1 cellular context compared by ENCODE assay signal in the genomic region with DNA sequence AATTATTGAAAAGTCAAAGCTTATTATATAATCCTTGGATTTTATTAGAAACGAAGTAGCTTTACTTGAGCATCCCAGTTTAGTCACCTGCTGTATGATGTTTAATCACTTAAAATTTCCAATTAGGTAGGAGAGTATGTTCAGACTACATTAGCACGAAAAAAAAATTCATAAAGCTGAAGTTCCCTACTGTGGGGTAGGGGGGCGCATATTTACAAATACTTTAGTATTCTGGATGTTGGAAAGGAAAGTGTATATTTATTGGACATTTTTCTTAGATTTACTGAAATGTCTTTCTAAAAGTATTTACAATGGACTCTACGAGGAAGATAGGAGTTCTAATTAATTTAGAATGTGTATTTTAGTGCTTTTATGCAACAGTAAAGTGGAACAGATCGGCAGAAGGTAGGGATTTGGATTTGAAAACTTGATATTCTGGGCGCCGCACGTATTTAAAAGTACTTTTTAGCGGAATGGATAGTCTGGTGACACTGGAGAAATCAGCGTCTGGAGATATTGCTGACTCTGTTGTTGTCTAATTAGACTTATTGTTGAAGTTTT.
TF ChIP-seq lines count a peak whose summit lies in the region.

No MANE protein-coding gene starts in this region.

TF ChIP-seq in WTC11, 78 proteins besides CTCF, POLR2A, EP300 and RAD21 (continued from another document):
- TF ChIP-seq, protein P1, sequence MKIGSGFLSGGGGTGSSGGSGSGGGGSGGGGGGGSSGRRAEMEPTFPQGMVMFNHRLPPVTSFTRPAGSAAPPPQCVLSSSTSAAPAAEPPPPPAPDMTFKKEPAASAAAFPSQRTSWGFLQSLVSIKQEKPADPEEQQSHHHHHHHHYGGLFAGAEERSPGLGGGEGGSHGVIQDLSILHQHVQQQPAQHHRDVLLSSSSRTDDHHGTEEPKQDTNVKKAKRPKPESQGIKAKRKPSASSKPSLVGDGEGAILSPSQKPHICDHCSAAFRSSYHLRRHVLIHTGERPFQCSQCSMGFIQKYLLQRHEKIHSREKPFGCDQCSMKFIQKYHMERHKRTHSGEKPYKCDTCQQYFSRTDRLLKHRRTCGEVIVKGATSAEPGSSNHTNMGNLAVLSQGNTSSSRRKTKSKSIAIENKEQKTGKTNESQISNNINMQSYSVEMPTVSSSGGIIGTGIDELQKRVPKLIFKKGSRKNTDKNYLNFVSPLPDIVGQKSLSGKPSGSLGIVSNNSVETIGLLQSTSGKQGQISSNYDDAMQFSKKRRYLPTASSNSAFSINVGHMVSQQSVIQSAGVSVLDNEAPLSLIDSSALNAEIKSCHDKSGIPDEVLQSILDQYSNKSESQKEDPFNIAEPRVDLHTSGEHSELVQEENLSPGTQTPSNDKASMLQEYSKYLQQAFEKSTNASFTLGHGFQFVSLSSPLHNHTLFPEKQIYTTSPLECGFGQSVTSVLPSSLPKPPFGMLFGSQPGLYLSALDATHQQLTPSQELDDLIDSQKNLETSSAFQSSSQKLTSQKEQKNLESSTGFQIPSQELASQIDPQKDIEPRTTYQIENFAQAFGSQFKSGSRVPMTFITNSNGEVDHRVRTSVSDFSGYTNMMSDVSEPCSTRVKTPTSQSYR (CRISPR knock-in tag; IDR thresholded peaks at IDR 0.05), result no peak
- TF ChIP-seq GTF2I (CRISPR knock-in tag; conservative IDR thresholded peaks at IDR 0.05) (no peak), ELF4 (CRISPR knock-in tag; IDR thresholded peaks at IDR 0.05; ENCODE audit: low read depth) (no peak), NR1H2 (CRISPR knock-in tag; IDR thresholded peaks at IDR 0.05) (no peak), SMAD3 (CRISPR knock-in tag; IDR thresholded peaks at IDR 0.05; ENCODE audit: borderline replicate concordance) (no peak), ZNF671 (CRISPR knock-in tag; IDR thresholded peaks at IDR 0.05) (no peak), SMAD4 (CRISPR knock-in tag; IDR thresholded peaks at IDR 0.05) (no peak), KAT7 (CRISPR knock-in tag; IDR thresholded peaks at IDR 0.05; ENCODE audit: borderline replicate concordance) (no peak), SOX15 (CRISPR knock-in tag; IDR thresholded peaks at IDR 0.05) (no peak), ZNF416 (CRISPR knock-in tag; IDR thresholded peaks at IDR 0.05) (no peak), NFATC4 (CRISPR knock-in tag; IDR thresholded peaks at IDR 0.05) (no peak)
- TF ChIP-seq, protein P2, sequence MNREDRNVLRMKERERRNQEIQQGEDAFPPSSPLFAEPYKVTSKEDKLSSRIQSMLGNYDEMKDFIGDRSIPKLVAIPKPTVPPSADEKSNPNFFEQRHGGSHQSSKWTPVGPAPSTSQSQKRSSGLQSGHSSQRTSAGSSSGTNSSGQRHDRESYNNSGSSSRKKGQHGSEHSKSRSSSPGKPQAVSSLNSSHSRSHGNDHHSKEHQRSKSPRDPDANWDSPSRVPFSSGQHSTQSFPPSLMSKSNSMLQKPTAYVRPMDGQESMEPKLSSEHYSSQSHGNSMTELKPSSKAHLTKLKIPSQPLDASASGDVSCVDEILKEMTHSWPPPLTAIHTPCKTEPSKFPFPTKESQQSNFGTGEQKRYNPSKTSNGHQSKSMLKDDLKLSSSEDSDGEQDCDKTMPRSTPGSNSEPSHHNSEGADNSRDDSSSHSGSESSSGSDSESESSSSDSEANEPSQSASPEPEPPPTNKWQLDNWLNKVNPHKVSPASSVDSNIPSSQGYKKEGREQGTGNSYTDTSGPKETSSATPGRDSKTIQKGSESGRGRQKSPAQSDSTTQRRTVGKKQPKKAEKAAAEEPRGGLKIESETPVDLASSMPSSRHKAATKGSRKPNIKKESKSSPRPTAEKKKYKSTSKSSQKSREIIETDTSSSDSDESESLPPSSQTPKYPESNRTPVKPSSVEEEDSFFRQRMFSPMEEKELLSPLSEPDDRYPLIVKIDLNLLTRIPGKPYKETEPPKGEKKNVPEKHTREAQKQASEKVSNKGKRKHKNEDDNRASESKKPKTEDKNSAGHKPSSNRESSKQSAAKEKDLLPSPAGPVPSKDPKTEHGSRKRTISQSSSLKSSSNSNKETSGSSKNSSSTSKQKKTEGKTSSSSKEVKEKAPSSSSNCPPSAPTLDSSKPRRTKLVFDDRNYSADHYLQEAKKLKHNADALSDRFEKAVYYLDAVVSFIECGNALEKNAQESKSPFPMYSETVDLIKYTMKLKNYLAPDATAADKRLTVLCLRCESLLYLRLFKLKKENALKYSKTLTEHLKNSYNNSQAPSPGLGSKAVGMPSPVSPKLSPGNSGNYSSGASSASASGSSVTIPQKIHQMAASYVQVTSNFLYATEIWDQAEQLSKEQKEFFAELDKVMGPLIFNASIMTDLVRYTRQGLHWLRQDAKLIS (CRISPR knock-in tag; IDR thresholded peaks at IDR 0.05; ENCODE audit: borderline replicate concordance), result no peak
- TF ChIP-seq, protein P3, sequence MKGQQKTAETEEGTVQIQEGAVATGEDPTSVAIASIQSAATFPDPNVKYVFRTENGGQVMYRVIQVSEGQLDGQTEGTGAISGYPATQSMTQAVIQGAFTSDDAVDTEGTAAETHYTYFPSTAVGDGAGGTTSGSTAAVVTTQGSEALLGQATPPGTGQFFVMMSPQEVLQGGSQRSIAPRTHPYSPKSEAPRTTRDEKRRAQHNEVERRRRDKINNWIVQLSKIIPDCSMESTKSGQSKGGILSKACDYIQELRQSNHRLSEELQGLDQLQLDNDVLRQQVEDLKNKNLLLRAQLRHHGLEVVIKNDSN (CRISPR knock-in tag; IDR thresholded peaks at IDR 0.05), result no peak
- TF ChIP-seq, protein P4, sequence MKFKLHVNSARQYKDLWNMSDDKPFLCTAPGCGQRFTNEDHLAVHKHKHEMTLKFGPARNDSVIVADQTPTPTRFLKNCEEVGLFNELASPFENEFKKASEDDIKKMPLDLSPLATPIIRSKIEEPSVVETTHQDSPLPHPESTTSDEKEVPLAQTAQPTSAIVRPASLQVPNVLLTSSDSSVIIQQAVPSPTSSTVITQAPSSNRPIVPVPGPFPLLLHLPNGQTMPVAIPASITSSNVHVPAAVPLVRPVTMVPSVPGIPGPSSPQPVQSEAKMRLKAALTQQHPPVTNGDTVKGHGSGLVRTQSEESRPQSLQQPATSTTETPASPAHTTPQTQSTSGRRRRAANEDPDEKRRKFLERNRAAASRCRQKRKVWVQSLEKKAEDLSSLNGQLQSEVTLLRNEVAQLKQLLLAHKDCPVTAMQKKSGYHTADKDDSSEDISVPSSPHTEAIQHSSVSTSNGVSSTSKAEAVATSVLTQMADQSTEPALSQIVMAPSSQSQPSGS (CRISPR knock-in tag; IDR thresholded peaks at IDR 0.05; ENCODE audit: borderline replicate concordance, low read depth), result no peak
- TF ChIP-seq, protein P5, sequence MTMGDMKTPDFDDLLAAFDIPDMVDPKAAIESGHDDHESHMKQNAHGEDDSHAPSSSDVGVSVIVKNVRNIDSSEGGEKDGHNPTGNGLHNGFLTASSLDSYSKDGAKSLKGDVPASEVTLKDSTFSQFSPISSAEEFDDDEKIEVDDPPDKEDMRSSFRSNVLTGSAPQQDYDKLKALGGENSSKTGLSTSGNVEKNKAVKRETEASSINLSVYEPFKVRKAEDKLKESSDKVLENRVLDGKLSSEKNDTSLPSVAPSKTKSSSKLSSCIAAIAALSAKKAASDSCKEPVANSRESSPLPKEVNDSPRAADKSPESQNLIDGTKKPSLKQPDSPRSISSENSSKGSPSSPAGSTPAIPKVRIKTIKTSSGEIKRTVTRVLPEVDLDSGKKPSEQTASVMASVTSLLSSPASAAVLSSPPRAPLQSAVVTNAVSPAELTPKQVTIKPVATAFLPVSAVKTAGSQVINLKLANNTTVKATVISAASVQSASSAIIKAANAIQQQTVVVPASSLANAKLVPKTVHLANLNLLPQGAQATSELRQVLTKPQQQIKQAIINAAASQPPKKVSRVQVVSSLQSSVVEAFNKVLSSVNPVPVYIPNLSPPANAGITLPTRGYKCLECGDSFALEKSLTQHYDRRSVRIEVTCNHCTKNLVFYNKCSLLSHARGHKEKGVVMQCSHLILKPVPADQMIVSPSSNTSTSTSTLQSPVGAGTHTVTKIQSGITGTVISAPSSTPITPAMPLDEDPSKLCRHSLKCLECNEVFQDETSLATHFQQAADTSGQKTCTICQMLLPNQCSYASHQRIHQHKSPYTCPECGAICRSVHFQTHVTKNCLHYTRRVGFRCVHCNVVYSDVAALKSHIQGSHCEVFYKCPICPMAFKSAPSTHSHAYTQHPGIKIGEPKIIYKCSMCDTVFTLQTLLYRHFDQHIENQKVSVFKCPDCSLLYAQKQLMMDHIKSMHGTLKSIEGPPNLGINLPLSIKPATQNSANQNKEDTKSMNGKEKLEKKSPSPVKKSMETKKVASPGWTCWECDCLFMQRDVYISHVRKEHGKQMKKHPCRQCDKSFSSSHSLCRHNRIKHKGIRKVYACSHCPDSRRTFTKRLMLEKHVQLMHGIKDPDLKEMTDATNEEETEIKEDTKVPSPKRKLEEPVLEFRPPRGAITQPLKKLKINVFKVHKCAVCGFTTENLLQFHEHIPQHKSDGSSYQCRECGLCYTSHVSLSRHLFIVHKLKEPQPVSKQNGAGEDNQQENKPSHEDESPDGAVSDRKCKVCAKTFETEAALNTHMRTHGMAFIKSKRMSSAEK (CRISPR knock-in tag; IDR thresholded peaks at IDR 0.05; ENCODE audit: borderline replicate concordance), result no peak
- TF ChIP-seq, protein P6, sequence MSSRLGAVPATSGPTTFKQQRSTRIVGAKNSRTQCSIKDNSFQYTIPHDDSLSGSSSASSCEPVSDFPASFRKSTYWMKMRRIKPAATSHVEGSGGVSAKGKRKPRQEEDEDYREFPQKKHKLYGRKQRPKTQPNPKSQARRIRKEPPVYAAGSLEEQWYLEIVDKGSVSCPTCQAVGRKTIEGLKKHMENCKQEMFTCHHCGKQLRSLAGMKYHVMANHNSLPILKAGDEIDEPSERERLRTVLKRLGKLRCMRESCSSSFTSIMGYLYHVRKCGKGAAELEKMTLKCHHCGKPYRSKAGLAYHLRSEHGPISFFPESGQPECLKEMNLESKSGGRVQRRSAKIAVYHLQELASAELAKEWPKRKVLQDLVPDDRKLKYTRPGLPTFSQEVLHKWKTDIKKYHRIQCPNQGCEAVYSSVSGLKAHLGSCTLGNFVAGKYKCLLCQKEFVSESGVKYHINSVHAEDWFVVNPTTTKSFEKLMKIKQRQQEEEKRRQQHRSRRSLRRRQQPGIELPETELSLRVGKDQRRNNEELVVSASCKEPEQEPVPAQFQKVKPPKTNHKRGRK (CRISPR knock-in tag; IDR thresholded peaks at IDR 0.05; ENCODE audit: borderline replicate concordance), result no peak
